Comparison of ENCODE assay signal across 25 cellular contexts in the genomic region with DNA sequence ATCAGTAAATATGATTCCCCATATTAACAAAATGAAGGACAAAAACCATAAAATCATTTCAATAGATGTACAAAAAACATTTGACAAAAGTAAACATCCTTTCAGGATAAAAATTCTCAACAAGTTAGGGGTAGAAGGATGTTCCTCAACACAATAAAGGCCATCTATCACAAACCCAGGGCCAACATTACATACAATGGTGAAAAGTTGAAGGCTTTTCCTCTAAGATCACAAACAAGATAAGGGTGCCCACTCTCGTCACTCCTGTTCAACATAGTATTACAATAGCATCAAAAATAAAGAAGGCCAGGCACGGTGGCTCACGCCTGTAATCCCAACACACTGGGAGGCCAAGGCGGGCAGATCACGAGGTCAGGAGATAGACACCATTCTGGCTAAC. TPM values are rescaled to one million over a fixed set of nuclear protein-coding genes. Genes with fewer than 3 reads are reported as not detected.
DNase-seq lines count a peak whose midpoint lies in the region; ATAC-seq, FAIRE-seq and TF ChIP-seq lines count a peak whose summit lies in the region.
"Had no signal": no experiment of that assay in that cellular context is flagged by ENCODE, and none has a peak within 500 bp of the region (broad histone marks: within the 10 kb centered on the region; RNA-seq: fewer than 3 reads in every experiment).

No MANE protein-coding gene starts in this region.

- H3K4me3 ChIP-seq in endothelial cell of umbilical vein (replicated peaks in 1 of 3; ENCODE audit: insufficient read depth in 1 of 3, low read depth in 1 of 3, low read length in 3 of 3) (no peak overlapping the region), body of pancreas (no peak overlapping the region)
- H3K4me3 ChIP-seq: A549; BLaER1 treated with 17β-estradiol and CSF1 and Interleukin-3, amounts not matched to agents 10 nM and 100 nM; GM12878 had no signal

- DNase-seq in activated T-cell treated with anti-CD3 and anti-CD28 coated beads, Interleukin-2, amount 50 U/mL, for 24 hours, result no peak
- no peak for DNase-seq in activated T-cell treated with anti-CD3 and anti-CD28 coated beads, Interleukin-2, amount 50 U/mL, for 48 hours
- DNase-seq in dermis blood vessel endothelial cell (peak; percentile 45), endothelial cell of umbilical vein (ENCODE audit: low read depth, low spot score) (peak; percentile 66), body of pancreas (no peak)
- DNase-seq: AML-193; Caco-2; Calu3; CD4-positive, alpha-beta T cell; CD8-positive, alpha-beta T cell; DMS79; DND-41; EL; GDM1 had no signal

- CTCF ChIA-PET in endothelial cell of umbilical vein (lab: Charles Lee), result no interaction called here

- POLR2A ChIA-PET in endothelial cell of umbilical vein (lab: Charles Lee), result no interaction called here

- H3K9ac ChIP-seq in endothelial cell of umbilical vein (replicated peaks; ENCODE audit: extremely low read depth, insufficient read depth, low read length), result no peak overlapping the region
- H3K9ac ChIP-seq: BLaER1 treated with 17β-estradiol and CSF1 and Interleukin-3, amounts not matched to agents 10 nM and 100 nM had no signal

- TF ChIP-seq CTCF in endothelial cell of umbilical vein (IDR thresholded peaks at IDR 0.05; ENCODE audit: extremely low read depth in 1 of 2, insufficient read depth in 1 of 2, low read depth in 1 of 2, low read length in 2 of 2) (no peak), body of pancreas (IDR thresholded peaks at IDR 0.05) (no peak)

- no peak for ATAC-seq in body of pancreas
- ATAC-seq in esophagus mucosa, result no peak
- ATAC-seq in HG02938 (IDR thresholded peaks at IDR 0.05; ENCODE audit: unreplicated experiment), result no peak
- ATAC-seq: A549; CD8-positive, alpha-beta T cell; GM12878 had no signal

- WGBS in body of pancreas, 2 donors, result 89 to 92% methylated on average over 5 of the region's 5 CpGs

- BruUV-seq in endothelial cell of umbilical vein (replicated peaks; lab: Mats Ljungman, UMichigan), result no TSS peak

- H3K79me2 ChIP-seq in endothelial cell of umbilical vein (ENCODE audit: control insufficient read depth, insufficient read depth, low read length), result peaks cover 9% of the 10 kb centered on the region

- peak overlapping the region; percentile 49 for H3K27ac Mint-ChIP-seq in activated T-cell treated with anti-CD3 and anti-CD28 coated beads, Interleukin-2, amount 50 U/mL, for 24 hours
- H3K27ac Mint-ChIP-seq: B cell; CD4-positive, alpha-beta T cell; CD8-positive, alpha-beta T cell had no signal

- peak overlapping the region; percentile 16 for H3K4me2 ChIP-seq in endothelial cell of umbilical vein (ENCODE audit: insufficient read depth, low read length)
- H3K4me2 ChIP-seq: A549; BLaER1 treated with 17β-estradiol and CSF1 and Interleukin-3, amounts not matched to agents 10 nM and 100 nM had no signal

- H3K27me3 ChIP-seq in endothelial cell of umbilical vein (ENCODE audit: control insufficient read depth in 2 of 2, insufficient read depth in 2 of 2, low read length in 2 of 2), result no peaks in the 10 kb centered on the region
- H3K27me3 ChIP-seq in body of pancreas, result no peaks in the 10 kb centered on the region
- H3K27me3 ChIP-seq: BLaER1 treated with 17β-estradiol and CSF1 and Interleukin-3, amounts not matched to agents 10 nM and 100 nM had no signal

- H3K27ac ChIP-seq in endothelial cell of umbilical vein (ENCODE audit: insufficient read depth, low read depth, low read length) (no peak overlapping the region), body of pancreas (no peak overlapping the region)
- H3K27ac ChIP-seq: 22Rv1; A549; BLaER1 treated with 17β-estradiol and CSF1 and Interleukin-3, amounts not matched to agents 10 nM and 100 nM; C4-2B had no signal

- TF ChIP-seq POLR2A in endothelial cell of umbilical vein (IDR thresholded peaks at IDR 0.05; ENCODE audit: low read depth, low read length), result no peak
- TF ChIP-seq POLR2A in body of pancreas (IDR thresholded peaks at IDR 0.05), result no peak

- no peaks in the 10 kb centered on the region for H4K20me1 ChIP-seq in endothelial cell of umbilical vein (replicated peaks; ENCODE audit: control insufficient read depth, extremely low read depth, insufficient read depth, low read length)

- no peak overlapping the region for H2AFZ ChIP-seq in endothelial cell of umbilical vein (ENCODE audit: low read depth, low read length)

- no peaks in the 10 kb centered on the region for H3K27me3 Mint-ChIP-seq in activated T-cell treated with anti-CD3 and anti-CD28 coated beads, Interleukin-2, amount 50 U/mL, for 24 hours
- H3K27me3 Mint-ChIP-seq: B cell; CD4-positive, alpha-beta T cell had no signal

- dilution Hi-C loops in endothelial cell of umbilical vein (cut with MboI; ENCODE audit: extremely low pct_ligation_motif_present, low sequenced_read_pairs), result no loop called here

- peaks cover 38% of the 10 kb centered on the region for H3K36me3 Mint-ChIP-seq in activated T-cell treated with anti-CD3 and anti-CD28 coated beads, Interleukin-2, amount 50 U/mL, for 24 hours (ENCODE audit: low read depth)

- intact Hi-C loops in endothelial cell of umbilical vein (cut with micrococcal nuclease), result no loop called here
- intact Hi-C loops in body of pancreas (cut with DNase I), result no loop called here

- H3K4me1 ChIP-seq in endothelial cell of umbilical vein (ENCODE audit: control insufficient read depth, extremely low read depth, insufficient read depth, low read length) (peaks cover 15% of the 10 kb centered on the region), body of pancreas (peaks cover 6% of the 10 kb centered on the region)
- H3K4me1 ChIP-seq: BLaER1 treated with 17β-estradiol and CSF1 and Interleukin-3, amounts not matched to agents 10 nM and 100 nM had no signal

- H3K4me3 Mint-ChIP-seq in activated T-cell treated with anti-CD3 and anti-CD28 coated beads, Interleukin-2, amount 50 U/mL, for 24 hours, result no peak overlapping the region
- H3K4me3 Mint-ChIP-seq: B cell; CD4-positive, alpha-beta T cell; CD8-positive, alpha-beta T cell had no signal

- H3K36me3 ChIP-seq in endothelial cell of umbilical vein (ENCODE audit: control insufficient read depth in 2 of 2, extremely low read depth in 1 of 2, insufficient read depth in 2 of 2, low read length in 2 of 2), result no peaks in the 10 kb centered on the region
- H3K36me3 ChIP-seq in body of pancreas (replicated peaks in 1 of 2; ENCODE audit: insufficient read depth in 1 of 2, low read depth in 2 of 2), result no peaks in the 10 kb centered on the region

- peaks cover 16% of the 10 kb centered on the region for H3K9me3 Mint-ChIP-seq in activated T-cell treated with anti-CD3 and anti-CD28 coated beads, Interleukin-2, amount 50 U/mL, for 24 hours

- peak; percentile 12 for FAIRE-seq in endothelial cell of umbilical vein (lab: Jason Lieb, UNC)
- FAIRE-seq: A549, D721Med, GM12878, GM12892, GM18507 had no signal

- peaks cover 43% of the 10 kb centered on the region for H3K4me1 Mint-ChIP-seq in activated T-cell treated with anti-CD3 and anti-CD28 coated beads, Interleukin-2, amount 50 U/mL, for 24 hours (ENCODE audit: low read depth)

- H3K9me1 ChIP-seq in endothelial cell of umbilical vein (replicated peaks; ENCODE audit: control insufficient read depth, extremely low read depth, insufficient read depth, low read length), result no peaks in the 10 kb centered on the region

- H3K9me3 ChIP-seq in endothelial cell of umbilical vein (replicated peaks; ENCODE audit: control insufficient read depth, insufficient read depth, low read length) (no peaks in the 10 kb centered on the region), body of pancreas (no peaks in the 10 kb centered on the region)
- H3K9me3 ChIP-seq: A549, Caco-2 had no signal

TF ChIP-seq in endothelial cell of umbilical vein, 7 proteins besides CTCF, POLR2A, EP300 and RAD21:
- TF ChIP-seq EZH2 (IDR thresholded peaks at IDR 0.05; ENCODE audit: borderline replicate concordance, low read depth, low read length, severe bottlenecking), result no peak
- TF ChIP-seq MYC (IDR thresholded peaks at IDR 0.05; ENCODE audit: low read depth, low read length), result no peak
- TF ChIP-seq JUN (IDR thresholded peaks at IDR 0.05; ENCODE audit: borderline replicate concordance, insufficient read depth, insufficient read length, low read depth), result no peak
- TF ChIP-seq FOS (IDR thresholded peaks at IDR 0.05; ENCODE audit: borderline replicate concordance, insufficient read depth, low read length), result no peak
- no peak for TF ChIP-seq GATA2 (IDR thresholded peaks at IDR 0.05; ENCODE audit: insufficient read depth, insufficient read length, low read depth, low read length)
- TF ChIP-seq POLR2AphosphoS5 (IDR thresholded peaks at IDR 0.05; ENCODE audit: insufficient read depth, low read depth, low read length), result no peak
- TF ChIP-seq, protein P1, sequence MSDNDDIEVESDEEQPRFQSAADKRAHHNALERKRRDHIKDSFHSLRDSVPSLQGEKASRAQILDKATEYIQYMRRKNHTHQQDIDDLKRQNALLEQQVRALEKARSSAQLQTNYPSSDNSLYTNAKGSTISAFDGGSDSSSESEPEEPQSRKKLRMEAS (IDR thresholded peaks at IDR 0.05; ENCODE audit: insufficient read depth, insufficient read length), result no peak

RNA-seq across cellular contexts. Expression of a gene that starts 22.6 kb away (rescaled TPM):
- total RNA-seq in dermis blood vessel endothelial cell, result 16.0 and 28.5 TPM in 2 replicates
- 38.4 TPM in 2 replicates for total RNA-seq in endothelial cell of umbilical vein
- 8.8 and 17.6 TPM in 2 replicates for polyA plus RNA-seq in endothelial cell of umbilical vein
- polyA plus RNA-seq in endothelial cell of umbilical vein (2011; cell fraction: cytosol; rRNA removed), result 14.5 and 14.6 TPM in 2 replicates
- polyA plus RNA-seq in endothelial cell of umbilical vein (2011; cell fraction: nucleus; rRNA removed), result 10.6 and 11.1 TPM in 2 replicates
- polyA plus RNA-seq in endothelial cell of umbilical vein (2012), result 18.4 and 33.7 TPM in 2 replicates
- 11.0 and 12.2 TPM in 2 replicates for polyA minus RNA-seq in endothelial cell of umbilical vein
- 10.2 TPM for polyA minus RNA-seq in endothelial cell of umbilical vein (2011; cell fraction: cytosol; rRNA and poly(A)+ RNA removed)
- polyA minus RNA-seq in endothelial cell of umbilical vein (2011; cell fraction: nucleus; rRNA and poly(A)+ RNA removed), result 10.8 and 20.0 TPM in 2 replicates
- 1 to 10 TPM; 6.3 to 7.8 TPM for total RNA-seq in body of pancreas
- total RNA-seq in esophagus mucosa, result 17.9 TPM

Comparison
In these comparisons a context has a peak if more than half of its experiments do, and no peak if none do; other contexts are left out.
1. DNase-seq: peak in dermis blood vessel endothelial cell (single experiment) and endothelial cell of umbilical vein (single experiment); none in activated T-cell treated with anti-CD3 and anti-CD28 coated beads, Interleukin-2, amount 50 U/mL, for 24 hours (single experiment), activated T-cell treated with anti-CD3 and anti-CD28 coated beads, Interleukin-2, amount 50 U/mL, for 48 hours (0 of 2) and body of pancreas (0 of 4).